Comparison of ENCODE assay signal across 2 cellular contexts in the genomic region with DNA sequence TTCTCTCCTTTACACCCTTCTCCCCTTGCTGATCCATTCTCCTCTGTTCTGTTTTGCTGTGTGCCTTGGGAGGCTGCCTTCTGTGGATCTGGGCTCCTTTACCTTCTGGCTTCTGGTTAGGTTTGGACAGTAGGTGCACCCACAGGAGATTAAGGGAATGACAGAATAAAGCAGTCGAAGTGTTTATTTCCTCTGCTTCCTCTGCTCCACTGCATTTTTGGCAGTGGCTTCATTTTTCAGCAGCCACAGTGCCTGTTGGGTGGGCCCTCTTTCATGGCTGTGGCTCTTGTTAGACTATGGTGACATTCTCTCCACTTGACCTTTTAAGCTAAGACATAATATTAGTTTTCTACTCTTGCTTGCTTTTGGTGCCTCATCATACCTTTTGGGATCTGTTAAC.
TF ChIP-seq lines count a peak whose summit lies in the region.

No MANE protein-coding gene starts in this region.

TF ChIP-seq in GM23338, 12 proteins besides CTCF, POLR2A, EP300 and RAD21 (continued from another document):
- TF ChIP-seq, protein P1, sequence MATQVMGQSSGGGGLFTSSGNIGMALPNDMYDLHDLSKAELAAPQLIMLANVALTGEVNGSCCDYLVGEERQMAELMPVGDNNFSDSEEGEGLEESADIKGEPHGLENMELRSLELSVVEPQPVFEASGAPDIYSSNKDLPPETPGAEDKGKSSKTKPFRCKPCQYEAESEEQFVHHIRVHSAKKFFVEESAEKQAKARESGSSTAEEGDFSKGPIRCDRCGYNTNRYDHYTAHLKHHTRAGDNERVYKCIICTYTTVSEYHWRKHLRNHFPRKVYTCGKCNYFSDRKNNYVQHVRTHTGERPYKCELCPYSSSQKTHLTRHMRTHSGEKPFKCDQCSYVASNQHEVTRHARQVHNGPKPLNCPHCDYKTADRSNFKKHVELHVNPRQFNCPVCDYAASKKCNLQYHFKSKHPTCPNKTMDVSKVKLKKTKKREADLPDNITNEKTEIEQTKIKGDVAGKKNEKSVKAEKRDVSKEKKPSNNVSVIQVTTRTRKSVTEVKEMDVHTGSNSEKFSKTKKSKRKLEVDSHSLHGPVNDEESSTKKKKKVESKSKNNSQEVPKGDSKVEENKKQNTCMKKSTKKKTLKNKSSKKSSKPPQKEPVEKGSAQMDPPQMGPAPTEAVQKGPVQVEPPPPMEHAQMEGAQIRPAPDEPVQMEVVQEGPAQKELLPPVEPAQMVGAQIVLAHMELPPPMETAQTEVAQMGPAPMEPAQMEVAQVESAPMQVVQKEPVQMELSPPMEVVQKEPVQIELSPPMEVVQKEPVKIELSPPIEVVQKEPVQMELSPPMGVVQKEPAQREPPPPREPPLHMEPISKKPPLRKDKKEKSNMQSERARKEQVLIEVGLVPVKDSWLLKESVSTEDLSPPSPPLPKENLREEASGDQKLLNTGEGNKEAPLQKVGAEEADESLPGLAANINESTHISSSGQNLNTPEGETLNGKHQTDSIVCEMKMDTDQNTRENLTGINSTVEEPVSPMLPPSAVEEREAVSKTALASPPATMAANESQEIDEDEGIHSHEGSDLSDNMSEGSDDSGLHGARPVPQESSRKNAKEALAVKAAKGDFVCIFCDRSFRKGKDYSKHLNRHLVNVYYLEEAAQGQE (IDR thresholded peaks at IDR 0.05; ENCODE audit: unreplicated experiment) = no peak
- TF ChIP-seq CREB1 (CRISPR knock-in tag; IDR thresholded peaks at IDR 0.05; ENCODE audit: low read depth) = no peak
- TF ChIP-seq ZNF331 (CRISPR knock-in tag; IDR thresholded peaks at IDR 0.05; ENCODE audit: low read depth) = no peak
TF ChIP-seq in GM23338: peak in this region for 0.

TF ChIP-seq in SK-N-SH, 30 proteins besides CTCF, POLR2A, EP300 and RAD21 (continued from another document):
- TF ChIP-seq, protein P2, sequence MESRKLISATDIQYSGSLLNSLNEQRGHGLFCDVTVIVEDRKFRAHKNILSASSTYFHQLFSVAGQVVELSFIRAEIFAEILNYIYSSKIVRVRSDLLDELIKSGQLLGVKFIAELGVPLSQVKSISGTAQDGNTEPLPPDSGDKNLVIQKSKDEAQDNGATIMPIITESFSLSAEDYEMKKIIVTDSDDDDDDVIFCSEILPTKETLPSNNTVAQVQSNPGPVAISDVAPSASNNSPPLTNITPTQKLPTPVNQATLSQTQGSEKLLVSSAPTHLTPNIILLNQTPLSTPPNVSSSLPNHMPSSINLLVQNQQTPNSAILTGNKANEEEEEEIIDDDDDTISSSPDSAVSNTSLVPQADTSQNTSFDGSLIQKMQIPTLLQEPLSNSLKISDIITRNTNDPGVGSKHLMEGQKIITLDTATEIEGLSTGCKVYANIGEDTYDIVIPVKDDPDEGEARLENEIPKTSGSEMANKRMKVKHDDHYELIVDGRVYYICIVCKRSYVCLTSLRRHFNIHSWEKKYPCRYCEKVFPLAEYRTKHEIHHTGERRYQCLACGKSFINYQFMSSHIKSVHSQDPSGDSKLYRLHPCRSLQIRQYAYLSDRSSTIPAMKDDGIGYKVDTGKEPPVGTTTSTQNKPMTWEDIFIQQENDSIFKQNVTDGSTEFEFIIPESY (IDR thresholded peaks at IDR 0.05; ENCODE audit: borderline replicate concordance, low read depth) = no peak
- TF ChIP-seq RXRA (IDR thresholded peaks at IDR 0.05; ENCODE audit: borderline replicate concordance, low read depth) (no peak), NRF1 (IDR thresholded peaks at IDR 0.05; ENCODE audit: low read depth, low read length) (no peak)
- TF ChIP-seq, protein P1 (IDR thresholded peaks at IDR 0.05; ENCODE audit: low read depth, low read length) = no peak
